ENCODE assay signal across 9 cellular contexts in the genomic region with DNA sequence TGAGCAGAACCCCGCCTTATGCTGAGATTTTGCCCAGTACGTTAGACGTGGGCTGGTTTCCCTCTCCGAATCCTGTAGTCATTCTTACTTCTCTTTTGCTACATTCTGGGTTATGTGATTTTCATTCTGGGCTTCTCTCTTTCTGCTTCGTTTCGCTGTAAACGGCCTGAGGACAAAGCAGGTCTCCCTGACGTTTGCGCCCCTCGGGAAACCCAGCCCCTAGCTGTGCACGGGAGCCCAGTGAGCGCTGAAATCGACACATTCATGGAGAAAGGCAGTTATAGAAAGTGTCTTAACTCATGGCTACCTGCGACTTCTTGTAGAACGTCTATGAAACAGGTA. TPM values are rescaled to one million over a fixed set of nuclear protein-coding genes. Genes with fewer than 3 reads are reported as not detected.
DNase-seq lines count a peak whose midpoint lies in the region; ATAC-seq and TF ChIP-seq lines count a peak whose summit lies in the region.
"Had no signal": no experiment of that assay in that cellular context is flagged by ENCODE, and none has a peak within 500 bp of the region (broad histone marks: within the 10 kb centered on the region; RNA-seq: fewer than 3 reads in every experiment).

No MANE protein-coding gene starts in this region.

- no peaks in the 10 kb centered on the region for H3K79me2 ChIP-seq in MM.1S (ENCODE audit: low read length)
- H3K79me2 ChIP-seq in neural progenitor cell (ENCODE audit: low read depth) = no peaks in the 10 kb centered on the region

- no peak for DNase-seq in A673 (ENCODE audit: low spot score)
- DNase-seq in MM.1S = no peak
- DNase-seq in epithelial cell of proximal tubule (ENCODE audit: low read depth) = no peak
- no peak for DNase-seq in neural progenitor cell (ENCODE audit: low spot score)
- DNase-seq in NCI-H1694 (lab: John Stamatoyannopoulos, UW) = no peak
- no peak for DNase-seq in globus pallidus (ENCODE audit: low spot score)
- DNase-seq in NCI-H1930 (lab: John Stamatoyannopoulos, UW) = no peak

- H3K4me1 ChIP-seq in A673 (ENCODE audit: insufficient read depth, low read length, poor library complexity, severe bottlenecking) (peaks cover 4% of the 10 kb centered on the region), MM.1S (ENCODE audit: low read length) (0 out of 2 replicates have a peak, but pooled peaks cover 7% of the 10 kb centered on the region), neural progenitor cell (no peaks in the 10 kb centered on the region)

- H3K4me3 ChIP-seq in A673 (ENCODE audit: low read depth, low read length, poor library complexity, severe bottlenecking) (peak overlapping the region; percentile 9), MM.1S (ENCODE audit: low read length) (peak overlapping the region; percentile 46), epithelial cell of proximal tubule (ENCODE audit: low read depth, low read length) (peak overlapping the region; percentile 50), neural progenitor cell (peak overlapping the region; percentile 49)

- H3K9me2 ChIP-seq in MM.1S (replicated peaks; ENCODE audit: insufficient read depth, low read length) = no peaks in the 10 kb centered on the region

- H3K9me3 ChIP-seq in A673 (ENCODE audit: low read depth, low read length, poor library complexity, severe bottlenecking) (no peaks in the 10 kb centered on the region), MM.1S (replicated peaks; ENCODE audit: insufficient read depth, low read length) (no peaks in the 10 kb centered on the region), neural progenitor cell (ENCODE audit: low read depth) (no peaks in the 10 kb centered on the region)

- peaks cover 29% of the 10 kb centered on the region for H3K27me3 Mint-ChIP-seq in neural progenitor cell (ENCODE audit: insufficient read depth, low read depth)

- H3K27ac Mint-ChIP-seq in neural progenitor cell = no peak overlapping the region

- peaks cover 7% of the 10 kb centered on the region for H3K4me1 Mint-ChIP-seq in neural progenitor cell

- H2AFZ ChIP-seq in MM.1S (ENCODE audit: low read length) (peak overlapping the region; percentile 72), neural progenitor cell (replicated peaks) (peak overlapping the region; percentile 93)

- no peaks in the 10 kb centered on the region for H3F3A ChIP-seq in MM.1S (ENCODE audit: insufficient read depth, low read length)
- no peaks in the 10 kb centered on the region for H3F3A ChIP-seq in neural progenitor cell (ENCODE audit: low read depth)

- H3K9me3 Mint-ChIP-seq in neural progenitor cell = no peaks in the 10 kb centered on the region

- H4K20me1 ChIP-seq in MM.1S (ENCODE audit: insufficient read depth, low read length) = no peaks in the 10 kb centered on the region
- no peaks in the 10 kb centered on the region for H4K20me1 ChIP-seq in neural progenitor cell (ENCODE audit: low read depth)

- no peak for ATAC-seq in GM21528 (IDR thresholded peaks at IDR 0.05; ENCODE audit: low FRiP score, unreplicated experiment)

- peak overlapping the region; percentile 77 for H3K4me3 Mint-ChIP-seq in neural progenitor cell

- H3K27ac ChIP-seq in A673 (ENCODE audit: low read depth, low read length, poor library complexity, severe bottlenecking) (no peak overlapping the region), MM.1S (ENCODE audit: low read length) (no peak overlapping the region), neural progenitor cell (no peak overlapping the region)
- H3K27ac ChIP-seq: brain microvascular endothelial cell had no signal

- H3K9ac ChIP-seq in MM.1S (ENCODE audit: low read length) = no peak overlapping the region; the same call in 1 of the 2 replicates
- no peak overlapping the region for H3K9ac ChIP-seq in neural progenitor cell

- no peaks in the 10 kb centered on the region for H3K36me3 Mint-ChIP-seq in neural progenitor cell

- TF ChIP-seq CTCF in A673 (conservative IDR thresholded peaks at IDR 0.05; ENCODE audit: low read depth, low read length) (no peak), MM.1S (IDR thresholded peaks at IDR 0.05; ENCODE audit: low read length) (no peak), epithelial cell of proximal tubule (conservative IDR thresholded peaks at IDR 0.05; ENCODE audit: low read depth, low read length) (no peak), neural progenitor cell (IDR thresholded peaks at IDR 0.05) (no peak)

- POLR2A ChIA-PET in A673 (lab: Charles Lee; ENCODE audit: low non-redundant PET) = no interaction called here

- H3K27me3 ChIP-seq in A673 (replicated peaks; ENCODE audit: insufficient read depth, low read depth, low read length, poor library complexity) = peaks cover 36% of the 10 kb centered on the region
- H3K27me3 ChIP-seq in MM.1S (replicated peaks; ENCODE audit: insufficient read depth, low read length) = no peaks in the 10 kb centered on the region
- peaks cover 30% of the 10 kb centered on the region for H3K27me3 ChIP-seq in neural progenitor cell
- H3K27me3 ChIP-seq: brain microvascular endothelial cell had no signal

- H3K36me3 ChIP-seq in A673 (ENCODE audit: insufficient read depth, low read length, poor library complexity, severe bottlenecking) (no peaks in the 10 kb centered on the region), MM.1S (replicated peaks; ENCODE audit: insufficient read depth, low read length) (no peaks in the 10 kb centered on the region), neural progenitor cell (no peaks in the 10 kb centered on the region)
- H3K36me3 ChIP-seq: brain microvascular endothelial cell had no signal

- intact Hi-C loops in A673 (cut with micrococcal nuclease; ENCODE audit: unreplicated experiment) = loop anchor here (5.0 kb wide), 1 partner anchor 244 kb away; no protein-coding TSS in a partner anchor

- no TSS peak for BruUV-seq in A673 (replicated peaks; lab: Mats Ljungman, UMichigan)

- H3K4me2 ChIP-seq in MM.1S (ENCODE audit: low read depth, low read length) (peak overlapping the region; percentile 72; the same call in 1 of the 2 replicates), neural progenitor cell (peak overlapping the region; percentile 85)

- CTCF ChIA-PET in A673 (lab: Charles Lee) = interaction anchor here (1.0 kb wide), 1 partner anchor 11 kb away, joined by 4 read pairs; no protein-coding TSS in a partner anchor

RNA-seq across cellular contexts. Expression of a gene that starts 22.7 kb away (rescaled TPM):
- total RNA-seq in A673 (2021) = not detected in 2 replicates
- total RNA-seq in epithelial cell of proximal tubule = not detected in 2 replicates
- not detected in 2 replicates for total RNA-seq in neural progenitor cell (ENCODE audit: low replicate concordance)
